20 cellular contexts compared by ENCODE assay signal in the genomic region with DNA sequence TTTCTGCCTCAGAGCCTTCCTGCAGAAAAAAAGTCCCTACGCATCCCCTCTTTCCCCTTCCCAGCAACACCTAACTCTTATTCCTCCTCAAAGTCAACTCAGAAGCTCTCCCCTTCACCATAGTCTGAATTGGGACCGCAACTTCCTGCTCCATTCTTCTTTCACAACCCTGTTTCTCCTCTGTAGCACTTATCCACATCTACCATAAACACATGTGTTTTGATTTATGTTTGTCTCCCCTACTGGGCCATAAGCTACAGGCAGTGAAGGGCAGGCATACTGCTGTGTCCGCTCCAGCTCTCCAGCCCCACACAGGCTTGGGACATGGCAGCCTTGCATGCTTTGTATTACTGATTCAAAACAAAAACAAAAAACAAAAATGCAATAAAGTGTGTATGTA. TPM values are rescaled to one million over a fixed set of nuclear protein-coding genes. Genes with fewer than 3 reads are reported as not detected.
"Had no signal": no experiment of that assay in that cellular context is flagged by ENCODE, and none has a peak within 500 bp of the region (broad histone marks: within the 10 kb centered on the region; RNA-seq: fewer than 3 reads in every experiment).

No MANE protein-coding gene starts in this region.

- ATAC-seq: activated CD4-positive, alpha-beta T cell treated with anti-CD3 and anti-CD28 coated beads for 36 hours; activated CD8-positive, alpha-beta T cell treated with anti-CD3 and anti-CD28 coated beads for 36 hours; left lung; stimulated activated naive CD8-positive, alpha-beta T cell treated with anti-CD3 and anti-CD28 coated beads, Interleukin-15, Interleukin-2, amounts not matched to agents 100 U/mL and 50 U/mL, for 24 hours; T-cell had no signal

- H3K79me2 ChIP-seq: parathyroid adenoma had no signal

- H2AFZ ChIP-seq: parathyroid adenoma had no signal

- H3K36me3 ChIP-seq: left lung, upper lobe of left lung, WERI-Rb-1 had no signal

- H3K9me3 Mint-ChIP-seq: activated CD8-positive, alpha-beta T cell treated with anti-CD3 and anti-CD28 coated beads for 36 hours; dendritic cell treated with granulocyte-macrophage colony-stimulating factor and Interleukin-4, amounts not matched to agents 40 ng/mL and 50 ng/mL, for 4 days; memory B cell; neural crest cell; T-cell had no signal

- H3K36me3 Mint-ChIP-seq: memory B cell, T-cell had no signal

- H3K9me3 ChIP-seq: left lung, upper lobe of left lung had no signal

- H3K9ac ChIP-seq: parathyroid adenoma had no signal

- H3K4me3 ChIP-seq: left lung, upper lobe of left lung had no signal

- H3K27ac Mint-ChIP-seq: activated CD4-positive, alpha-beta T cell treated with anti-CD3 and anti-CD28 coated beads for 36 hours; activated CD8-positive, alpha-beta T cell treated with anti-CD3 and anti-CD28 coated beads for 36 hours; dendritic cell treated with granulocyte-macrophage colony-stimulating factor and Interleukin-4, amounts not matched to agents 40 ng/mL and 50 ng/mL, for 4 days; memory B cell; T-cell had no signal

- DNase-seq: activated CD4-positive, alpha-beta T cell treated with anti-CD3 and anti-CD28 coated beads for 36 hours; activated CD8-positive, alpha-beta memory T cell treated with anti-CD3 and anti-CD28 coated beads, Interleukin-2, amount 50 U/mL, for 4 hours; activated CD8-positive, alpha-beta T cell treated with anti-CD3 and anti-CD28 coated beads for 36 hours; central memory CD4-positive, alpha-beta T cell; erythroblast; foreskin melanocyte; head of caudate nucleus; left lung; retina; stimulated activated CD4-positive, alpha-beta T cell treated with anti-CD3 and anti-CD28 coated beads, Interleukin-4, amount 100 ng/mL, for 1 hour; stimulated activated CD8-positive, alpha-beta memory T cell treated with anti-CD3 and anti-CD28 coated beads, Interleukin-4, amount 100 ng/mL, for 48 hours; stimulated activated naive CD8-positive, alpha-beta T cell treated with anti-CD3 and anti-CD28 coated beads, Interleukin-15, Interleukin-2, amounts not matched to agents 100 U/mL and 50 U/mL, for 24 hours; T-cell; T1000; upper lobe of left lung; WERI-Rb-1 had no signal

- H3K27me3 ChIP-seq: left lung, upper lobe of left lung had no signal

- H3K27ac ChIP-seq: left lung, parathyroid adenoma, upper lobe of left lung, WERI-Rb-1 had no signal

RNA-seq across cellular contexts. Expression of a gene that starts 5.9 kb away (rescaled TPM):
- total RNA-seq: activated CD4-positive, alpha-beta T cell treated with anti-CD3 and anti-CD28 coated beads for 36 hours; activated CD8-positive, alpha-beta T cell treated with anti-CD3 and anti-CD28 coated beads for 36 hours; left lung; neural crest cell; T-cell; upper lobe of left lung had no signal
